ENCODE assay signal across 9 cellular contexts in the genomic region with DNA sequence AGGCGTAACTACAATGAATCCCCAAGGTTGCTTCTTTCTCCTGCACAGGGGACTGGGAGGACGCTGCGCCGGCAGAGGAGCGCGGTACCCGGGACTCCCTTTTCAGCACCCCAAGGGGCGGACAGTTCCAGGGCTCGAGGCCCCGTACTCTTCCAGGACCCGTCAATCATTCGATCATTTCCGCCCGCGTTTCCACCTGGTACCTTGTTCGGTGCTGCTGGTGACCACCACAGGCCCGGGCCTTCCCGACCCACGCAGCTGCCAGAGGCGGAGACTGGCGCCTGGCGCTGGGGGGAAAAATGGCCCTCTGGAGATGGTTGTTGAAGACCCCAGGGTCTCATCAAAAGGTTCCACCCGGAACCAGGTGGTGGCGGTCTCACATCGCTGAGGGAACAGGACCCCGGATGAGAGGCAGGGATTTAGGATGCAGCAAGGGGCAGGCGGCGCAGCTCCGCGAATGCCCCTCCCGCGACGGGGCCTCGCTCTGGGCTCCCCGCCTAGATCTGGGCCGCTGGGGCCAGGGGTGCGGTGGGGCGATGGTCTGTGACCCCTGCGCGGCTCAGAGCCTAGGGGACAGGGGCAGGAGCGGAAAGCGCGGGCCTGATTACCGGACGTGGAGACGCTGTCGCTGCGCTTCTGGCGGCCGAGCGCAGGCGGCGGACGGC. TPM values are rescaled to one million over a fixed set of nuclear protein-coding genes. Genes with fewer than 3 reads are reported as not detected.
DNase-seq lines count a peak whose midpoint lies in the region; ATAC-seq and TF ChIP-seq lines count a peak whose summit lies in the region.
"Had no signal": no experiment of that assay in that cellular context is flagged by ENCODE, and none has a peak within 500 bp of the region (broad histone marks: within the 10 kb centered on the region; RNA-seq: fewer than 3 reads in every experiment).

No MANE protein-coding gene starts in this region.

- H2AFZ ChIP-seq in GM23248 (no peak overlapping the region), trophoblast cell (ENCODE audit: insufficient read depth, low read length, poor library complexity) (no peak overlapping the region)

- no peak overlapping the region for H2AK5ac ChIP-seq in trophoblast cell (ENCODE audit: low read length)

- no peaks in the 10 kb centered on the region for H3K79me1 ChIP-seq in trophoblast cell (ENCODE audit: low read length)

- peaks cover 91% of the 10 kb centered on the region for H3K27me3 ChIP-seq in GM23248 (replicated peaks; ENCODE audit: insufficient read depth)
- H3K27me3 ChIP-seq in WERI-Rb-1 (ENCODE audit: insufficient read depth, low read depth, severe bottlenecking): peaks cover 43% of the 10 kb centered on the region
- H3K27me3 ChIP-seq in trophoblast cell (ENCODE audit: insufficient read depth, low read length): peaks cover 65% of the 10 kb centered on the region

- H3K9ac ChIP-seq in GM23248: no peak overlapping the region
- no peak overlapping the region for H3K9ac ChIP-seq in trophoblast cell (ENCODE audit: low read length)

- no peaks in the 10 kb centered on the region for H4K20me1 ChIP-seq in GM23248 (ENCODE audit: insufficient read depth)

- H3K18ac ChIP-seq in trophoblast cell (ENCODE audit: low read length): no peak overlapping the region

- no peaks in the 10 kb centered on the region for H3K9me3 ChIP-seq in GM23248 (ENCODE audit: low read depth)
- no peaks in the 10 kb centered on the region for H3K9me3 ChIP-seq in WERI-Rb-1 (ENCODE audit: severe bottlenecking)
- peaks cover 28% of the 10 kb centered on the region for H3K9me3 ChIP-seq in trophoblast cell (ENCODE audit: insufficient read depth, low read depth, low read length)

- no peak overlapping the region for H3K27ac Mint-ChIP-seq in glutamatergic neuron (ENCODE audit: unreplicated experiment)
- no peak overlapping the region for H3K27ac Mint-ChIP-seq in activated T-helper 1 cell treated with anti-CD3 and anti-CD28 coated beads, Interleukin-12 subunit alpha, Interleukin-12 subunit beta, Interleukin-2, Interleukin-4 antibody, amounts not matched to agents 30 ng/mL and 10 ng/mL and 1 ng/mL, durations not matched to agents 14 hours and 24 hours and 36 hours

- in situ Hi-C loops in GM23248 (cut with MboI): no loop called here

- H4K8ac ChIP-seq in trophoblast cell (ENCODE audit: low read depth, low read length): no peak overlapping the region

- no peak for ATAC-seq in HG02840 (IDR thresholded peaks at IDR 0.05; ENCODE audit: low FRiP score, unreplicated experiment)

- intact Hi-C loops in activated T-helper 1 cell treated with anti-CD3 and anti-CD28 coated beads, Interleukin-12 subunit alpha, Interleukin-12 subunit beta, Interleukin-2, Interleukin-4 antibody, amounts not matched to agents 30 ng/mL and 10 ng/mL and 1 ng/mL, durations not matched to agents 14 hours and 24 hours and 36 hours (cut with micrococcal nuclease): loop anchor here (5.0 kb wide), 2 partner anchors 316 to 609 kb away; no protein-coding TSS in a partner anchor

- H3K4me3 ChIP-seq in GM23248 (no peak overlapping the region), WERI-Rb-1 (ENCODE audit: low read depth, low read length) (peak overlapping the region; percentile 38), trophoblast cell (ENCODE audit: low read depth, low read length) (no peak overlapping the region)

- H3K4me1 Mint-ChIP-seq in glutamatergic neuron (ENCODE audit: low read depth, unreplicated experiment): no peaks in the 10 kb centered on the region
- H3K4me1 Mint-ChIP-seq in activated T-helper 1 cell treated with anti-CD3 and anti-CD28 coated beads, Interleukin-12 subunit alpha, Interleukin-12 subunit beta, Interleukin-2, Interleukin-4 antibody, amounts not matched to agents 30 ng/mL and 10 ng/mL and 1 ng/mL, durations not matched to agents 14 hours and 24 hours and 36 hours (ENCODE audit: low read depth): peaks cover 9% of the 10 kb centered on the region

- 10 to 11% methylated on average over 36 to 51 of the region's 54 CpGs for WGBS in GM23248 (ENCODE audit: low coverage in 1 of 2, low lambda C conversion rate in 2 of 2, missing lambda C conversion rate in 2 of 2), 2 experiments
- WGBS in trophoblast cell (ENCODE audit: extremely low coverage, insufficient coverage, insufficient read length): no CpG with 5 or more reads among the region's 54 CpGs

- H3K9me3 Mint-ChIP-seq in glutamatergic neuron (ENCODE audit: unreplicated experiment): peaks cover 5% of the 10 kb centered on the region
- no peaks in the 10 kb centered on the region for H3K9me3 Mint-ChIP-seq in activated T-helper 1 cell treated with anti-CD3 and anti-CD28 coated beads, Interleukin-12 subunit alpha, Interleukin-12 subunit beta, Interleukin-2, Interleukin-4 antibody, amounts not matched to agents 30 ng/mL and 10 ng/mL and 1 ng/mL, durations not matched to agents 14 hours and 24 hours and 36 hours

- DNase-seq in GM23248: peak; percentile 30
- DNase-seq in WERI-Rb-1: peak; percentile 36
- DNase-seq in glutamatergic neuron: peak; percentile 60
- peak in 1 of 2 donors; percentile 14 for DNase-seq in trophoblast cell
- no peak for DNase-seq in NCI-H748 (lab: John Stamatoyannopoulos, UW; ENCODE audit: unreplicated experiment)
- DNase-seq in activated T-helper 1 cell treated with anti-CD3 and anti-CD28 coated beads, Interleukin-12 subunit alpha, Interleukin-12 subunit beta, Interleukin-2, Interleukin-4 antibody, amounts not matched to agents 30 ng/mL and 10 ng/mL and 1 ng/mL, durations not matched to agents 14 hours and 24 hours and 36 hours (ENCODE audit: low spot score): no peak
- no peak for DNase-seq in amniotic stem cell (lab: John Stamatoyannopoulos, UW)

- H3K27me3 Mint-ChIP-seq in glutamatergic neuron (ENCODE audit: unreplicated experiment): peaks cover 37% of the 10 kb centered on the region
- peaks cover 77% of the 10 kb centered on the region for H3K27me3 Mint-ChIP-seq in activated T-helper 1 cell treated with anti-CD3 and anti-CD28 coated beads, Interleukin-12 subunit alpha, Interleukin-12 subunit beta, Interleukin-2, Interleukin-4 antibody, amounts not matched to agents 30 ng/mL and 10 ng/mL and 1 ng/mL, durations not matched to agents 14 hours and 24 hours and 36 hours (ENCODE audit: insufficient read depth)

- no peaks in the 10 kb centered on the region for H3K36me3 ChIP-seq in GM23248 (ENCODE audit: low read depth)
- H3K36me3 ChIP-seq in WERI-Rb-1: no peaks in the 10 kb centered on the region
- no peaks in the 10 kb centered on the region for H3K36me3 ChIP-seq in trophoblast cell (ENCODE audit: control insufficient read depth in 1 of 2, insufficient read depth in 2 of 2, low read length in 2 of 2)

- H3K9me2 ChIP-seq in GM23248 (ENCODE audit: insufficient read depth): no peaks in the 10 kb centered on the region

- no peak overlapping the region for H2BK5ac ChIP-seq in trophoblast cell (ENCODE audit: low read depth, low read length, poor library complexity)

- H3K4ac ChIP-seq in trophoblast cell (ENCODE audit: low read depth, low read length): no peak overlapping the region

- H3K4me1 ChIP-seq in GM23248 (ENCODE audit: insufficient read depth): peaks cover 9% of the 10 kb centered on the region; the same call in 1 of the 2 replicates
- peaks cover 6 to 7% of the 10 kb centered on the region in 2 experiments for H3K4me1 ChIP-seq in trophoblast cell (ENCODE audit: control insufficient read depth in 1 of 2, insufficient read depth in 2 of 2, low read length in 2 of 2)

- H3K4me3 Mint-ChIP-seq in glutamatergic neuron (ENCODE audit: unreplicated experiment): peak overlapping the region; percentile 59
- no peak overlapping the region for H3K4me3 Mint-ChIP-seq in activated T-helper 1 cell treated with anti-CD3 and anti-CD28 coated beads, Interleukin-12 subunit alpha, Interleukin-12 subunit beta, Interleukin-2, Interleukin-4 antibody, amounts not matched to agents 30 ng/mL and 10 ng/mL and 1 ng/mL, durations not matched to agents 14 hours and 24 hours and 36 hours

- H2BK12ac ChIP-seq in trophoblast cell (ENCODE audit: low read length): no peak overlapping the region

- H3K23ac ChIP-seq in trophoblast cell (ENCODE audit: low read length): no peak overlapping the region

- H3K79me2 ChIP-seq in GM23248 (ENCODE audit: insufficient read depth) (no peaks in the 10 kb centered on the region), trophoblast cell (ENCODE audit: control insufficient read depth, insufficient read depth, low read length, poor library complexity) (no peaks in the 10 kb centered on the region)

- H3K4me2 ChIP-seq in GM23248 (ENCODE audit: unreplicated experiment) (no peak overlapping the region), trophoblast cell (ENCODE audit: low read length) (peak overlapping the region; percentile 48)

- H3F3A ChIP-seq in GM23248 (ENCODE audit: insufficient read depth): no peaks in the 10 kb centered on the region

- H2BK120ac ChIP-seq in trophoblast cell (ENCODE audit: insufficient read depth, low read length, poor library complexity): no peak overlapping the region

- no peak overlapping the region for H4K91ac ChIP-seq in trophoblast cell (ENCODE audit: low read depth, low read length)

- TF ChIP-seq CTCF in WERI-Rb-1 (IDR thresholded peaks at IDR 0.05; ENCODE audit: low read depth, low read length) (peak; percentile 44), glutamatergic neuron (IDR thresholded peaks at IDR 0.05; ENCODE audit: partially characterized antibody, unreplicated experiment) (no peak)

- peaks cover 7% of the 10 kb centered on the region for H3K36me3 Mint-ChIP-seq in glutamatergic neuron (ENCODE audit: unreplicated experiment)
- peaks cover 1% of the 10 kb centered on the region for H3K36me3 Mint-ChIP-seq in activated T-helper 1 cell treated with anti-CD3 and anti-CD28 coated beads, Interleukin-12 subunit alpha, Interleukin-12 subunit beta, Interleukin-2, Interleukin-4 antibody, amounts not matched to agents 30 ng/mL and 10 ng/mL and 1 ng/mL, durations not matched to agents 14 hours and 24 hours and 36 hours (ENCODE audit: low read depth)

- H3K27ac ChIP-seq in GM23248 (no peak overlapping the region), WERI-Rb-1 (no peak overlapping the region), trophoblast cell (ENCODE audit: low read depth, low read length) (no peak overlapping the region)

- H4K12ac ChIP-seq in trophoblast cell (ENCODE audit: low read depth, low read length): no peak overlapping the region

- no peak overlapping the region for H3K14ac ChIP-seq in trophoblast cell (ENCODE audit: low read length)

RNA-seq across cellular contexts. Expression of gene VSX1, which starts 0.7 kb away (rescaled TPM):
- total RNA-seq in GM23248 (2014; rRNA removed; shearing (Covaris generic)): not detected in 2 replicates
- polyA plus RNA-seq in GM23248 (2016; fragmentation: Nextera tagmentation; extraction: Ambion mirVana): not detected in 2 replicates
- total RNA-seq in glutamatergic neuron (ENCODE audit: unreplicated experiment): not detected
- polyA plus RNA-seq in trophoblast cell (2013): not detected in 2 replicates
- not detected in 2 replicates for total RNA-seq in activated T-helper 1 cell treated with anti-CD3 and anti-CD28 coated beads, Interleukin-12 subunit alpha, Interleukin-12 subunit beta, Interleukin-2, Interleukin-4 antibody, amounts not matched to agents 30 ng/mL and 10 ng/mL and 1 ng/mL, durations not matched to agents 14 hours and 24 hours and 36 hours
- polyA plus RNA-seq: esophagus had no signal

RNA-seq across cellular contexts. Expression of gene ACSS1, which starts 23.3 kb away (rescaled TPM):
- under 0.01 and 1.1 TPM in 2 replicates for total RNA-seq in GM23248 (2014; rRNA removed; shearing (Covaris generic))
- 0.61 and 0.94 TPM in 2 replicates for polyA plus RNA-seq in GM23248 (2016; fragmentation: Nextera tagmentation; extraction: Ambion mirVana)
- not detected for total RNA-seq in glutamatergic neuron (ENCODE audit: unreplicated experiment)
- 0.05 and 0.10 TPM in 2 replicates for polyA plus RNA-seq in trophoblast cell (2013)
- total RNA-seq in activated T-helper 1 cell treated with anti-CD3 and anti-CD28 coated beads, Interleukin-12 subunit alpha, Interleukin-12 subunit beta, Interleukin-2, Interleukin-4 antibody, amounts not matched to agents 30 ng/mL and 10 ng/mL and 1 ng/mL, durations not matched to agents 14 hours and 24 hours and 36 hours: 11.7 and 12.7 TPM in 2 replicates

Comparison
In these comparisons a context has a peak if more than half of its experiments do, and no peak if none do; other contexts are left out.
1. DNase-seq: peak in GM23248 (single experiment), WERI-Rb-1 (single experiment) and glutamatergic neuron (single experiment); none in NCI-H748 (single experiment), activated T-helper 1 cell treated with anti-CD3 and anti-CD28 coated beads, Interleukin-12 subunit alpha, Interleukin-12 subunit beta, Interleukin-2, Interleukin-4 antibody, amounts not matched to agents 30 ng/mL and 10 ng/mL and 1 ng/mL, durations not matched to agents 14 hours and 24 hours and 36 hours (single experiment) and amniotic stem cell (single experiment).